ENCODE assay signal across 21 cellular contexts in genomic region chr16:77998350-77999023, GRCh38. TPM values are rescaled to one million over a fixed set of nuclear protein-coding genes. Genes with fewer than 3 reads are reported as not detected.
DNase-seq lines count a peak whose midpoint lies in the region; ATAC-seq, FAIRE-seq and TF ChIP-seq lines count a peak whose summit lies in the region.
"Had no signal": no experiment of that assay in that cellular context is flagged by ENCODE, and none has a peak within 500 bp of the region (broad histone marks: within the 10 kb centered on the region; RNA-seq: fewer than 3 reads in every experiment).

No MANE protein-coding gene starts in this region.

- H3K4ac ChIP-seq in H1 (replicated peaks; ENCODE audit: insufficient read length, low read depth, low read length) (no peak overlapping the region), mesendoderm (ENCODE audit: low read depth, low read length) (no peak overlapping the region)

- H3K18ac ChIP-seq in H1 (ENCODE audit: extremely low read depth, low read length) = 0 out of 2 replicates have a peak overlapping the region, but pooled peaks have one; percentile 4
- H3K18ac ChIP-seq in mesendoderm (ENCODE audit: low read length) = no peak overlapping the region

- no peak for FAIRE-seq in H1 (lab: Jason Lieb, UNC)
- FAIRE-seq: G401.6, GM12892 had no signal

- no peak for TF ChIP-seq POLR2A in H1 (IDR thresholded peaks at IDR 0.05; ENCODE audit: control extremely low read depth in 1 of 2, low read depth in 2 of 2, low read length in 2 of 2)

- no peak overlapping the region for H3K4me3 Mint-ChIP-seq in GM23338
- H3K4me3 Mint-ChIP-seq: CD4-positive, alpha-beta memory T cell; HFFc6 had no signal

- H3K56ac ChIP-seq in H1 (replicated peaks; ENCODE audit: insufficient read length, low read depth, low read length) = no peak overlapping the region
- H3K56ac ChIP-seq in mesendoderm (ENCODE audit: low read length) = peak overlapping the region; percentile 10

- peaks cover 8% of the 10 kb centered on the region for H3K4me1 Mint-ChIP-seq in GM23338

- no peaks in the 10 kb centered on the region for H3K79me1 ChIP-seq in H1 (ENCODE audit: low read depth, low read length)
- no peaks in the 10 kb centered on the region for H3K79me1 ChIP-seq in mesendoderm (ENCODE audit: low read length)

- H3K36me3 Mint-ChIP-seq in GM23338 (ENCODE audit: low read depth) = peaks cover 35% of the 10 kb centered on the region
- H3K36me3 Mint-ChIP-seq: CD4-positive, alpha-beta memory T cell had no signal

- CTCF ChIA-PET in H1 (lab: Charles Lee; ENCODE audit: partially characterized antibody) = interaction anchor here (1.1 to 9.1 kb wide), 5 partner anchors 25 to 322 kb away, joined by 3 to 218 read pairs (median 5); no protein-coding TSS in a partner anchor

- ATAC-seq in GM23338 (no peak; the same call in 2 of the 3 replicates), GM19023 (IDR thresholded peaks at IDR 0.05; ENCODE audit: unreplicated experiment) (no peak)

- H2AFZ ChIP-seq in GM23338 = no peak overlapping the region
- H2AFZ ChIP-seq in H1 (ENCODE audit: low read length) = no peak overlapping the region
- H2AFZ ChIP-seq in hepatocyte = no peak overlapping the region

- no peak overlapping the region for H3K14ac ChIP-seq in H1 (ENCODE audit: insufficient read length)

- no peak for TF ChIP-seq EP300 in H1 (IDR thresholded peaks at IDR 0.05; ENCODE audit: borderline replicate concordance in 1 of 2, low read depth in 2 of 2, low read length in 2 of 2)

- no peak overlapping the region for H3K27ac Mint-ChIP-seq in GM23338
- H3K27ac Mint-ChIP-seq: CD4-positive, alpha-beta memory T cell; HFFc6 had no signal

- no peak overlapping the region for H4K8ac ChIP-seq in H1 (ENCODE audit: extremely low read depth, insufficient read depth, low read length)
- H4K8ac ChIP-seq in mesendoderm (ENCODE audit: low read depth, low read length) = no peak overlapping the region

- H3K4me3 ChIP-seq in GM23338 = no peak overlapping the region
- no peak overlapping the region for H3K4me3 ChIP-seq in H1 (ENCODE audit: extremely low read depth in 1 of 4, insufficient read depth in 2 of 4, low read depth in 3 of 4, low read length in 4 of 4)
- H3K4me3 ChIP-seq in mesendoderm (ENCODE audit: low read length) = no peak overlapping the region
- no peak overlapping the region for H3K4me3 ChIP-seq in hepatocyte
- H3K4me3 ChIP-seq: HAP-1 had no signal

- TF ChIP-seq CTCF in GM23338 (conservative IDR thresholded peaks at IDR 0.05; ENCODE audit: low read depth in 2 of 2) = peak in 1 of 2 experiments; percentile 12; a peak in 2 of 4 replicates
- TF ChIP-seq CTCF in H1 (IDR thresholded peaks at IDR 0.05; ENCODE audit: control extremely low read depth in 1 of 3, insufficient read depth in 1 of 3, low read depth in 1 of 3, low read length in 3 of 3) = no peak
- TF ChIP-seq CTCF in hepatocyte (IDR thresholded peaks at IDR 0.05; ENCODE audit: poor library complexity) = no peak

- H3K27me3 Mint-ChIP-seq in GM23338 (ENCODE audit: insufficient read depth, low read depth, poor library complexity) = peaks cover 4% of the 10 kb centered on the region

- peak overlapping the region; percentile 50; the same call in 1 of the 2 replicates for H2BK12ac ChIP-seq in H1 (ENCODE audit: low read depth, low read length)

- no peaks in the 10 kb centered on the region; the same call in 1 of the 2 replicates for H3K36me3 ChIP-seq in GM23338 (ENCODE audit: insufficient read depth)
- peaks cover 0 to 5% (median 0%) of the 10 kb centered on the region in 4 experiments; a peak in 1 of 8 replicates for H3K36me3 ChIP-seq in H1 (ENCODE audit: control insufficient read depth in 2 of 4, insufficient read depth in 4 of 4, low read length in 3 of 4)
- H3K36me3 ChIP-seq in mesendoderm (ENCODE audit: control insufficient read depth, insufficient read depth, low read length) = no peaks in the 10 kb centered on the region
- no peaks in the 10 kb centered on the region for H3K36me3 ChIP-seq in hepatocyte (replicated peaks; ENCODE audit: insufficient read depth, low read depth)
- H3K36me3 ChIP-seq: HAP-1 had no signal

- H2AK5ac ChIP-seq in H1 (ENCODE audit: low read depth, low read length) = no peak overlapping the region
- no peak overlapping the region for H2AK5ac ChIP-seq in mesendoderm (ENCODE audit: low read length)

- H3K9me3 ChIP-seq in H1 (ENCODE audit: insufficient read depth in 2 of 2, low read depth in 1 of 2, low read length in 1 of 2) (no peaks in the 10 kb centered on the region), hepatocyte (ENCODE audit: low read depth) (no peaks in the 10 kb centered on the region)
- H3K9me3 ChIP-seq: HAP-1 had no signal

- peaks cover 6% of the 10 kb centered on the region for H3K4me1 ChIP-seq in GM23338 (ENCODE audit: insufficient read depth)
- H3K4me1 ChIP-seq in H1 (replicated peaks in 1 of 4; ENCODE audit: control insufficient read depth in 3 of 4, insufficient read depth in 4 of 4, low read length in 3 of 4) = peaks cover 0 to 6% (median 2%) of the 10 kb centered on the region in 4 experiments; a peak in 4 of 7 replicates
- peaks cover 2% of the 10 kb centered on the region for H3K4me1 ChIP-seq in mesendoderm (ENCODE audit: control insufficient read depth, low read depth, low read length)
- H3K4me1 ChIP-seq in hepatocyte (ENCODE audit: insufficient read depth) = peaks cover 12% of the 10 kb centered on the region
- H3K4me1 ChIP-seq: HAP-1 had no signal

- H3K23me2 ChIP-seq in H1 (ENCODE audit: low read depth, low read length) = no peaks in the 10 kb centered on the region

- POLR2A ChIA-PET in H1 (lab: Charles Lee; ENCODE audit: partially characterized antibody) = interaction anchor here (1.2 kb wide), 1 partner anchor 31 kb away, joined by 3 read pairs; no protein-coding TSS in a partner anchor

- 70% methylated on average over 10 of the region's 10 CpGs; no CpG with 5 or more reads in 1 of the 2 experiments for WGBS in H1 (ENCODE audit: extremely low coverage in 1 of 2, insufficient coverage in 1 of 2, insufficient read length in 1 of 2, insufficient replicate concordance in 2 of 2, low coverage in 1 of 2, low lambda C conversion rate in 2 of 2, missing lambda C conversion rate in 1 of 2), 2 experiments
- no CpG with 5 or more reads among the region's 10 CpGs for WGBS in mesendoderm (ENCODE audit: extremely low coverage, insufficient coverage, low lambda C conversion rate)
- 56% methylated on average over 10 of the region's 10 CpGs for WGBS in hepatocyte (ENCODE audit: low lambda C conversion rate, missing lambda C conversion rate)

- H3K9me2 ChIP-seq in GM23338 (ENCODE audit: insufficient read depth) (no peaks in the 10 kb centered on the region), hepatocyte (replicated peaks; ENCODE audit: insufficient read depth) (no peaks in the 10 kb centered on the region)

- H4K91ac ChIP-seq in H1 (replicated peaks; ENCODE audit: insufficient read length, low read length) = no peak overlapping the region

- H2BK15ac ChIP-seq in H1 (ENCODE audit: low read length) (no peak overlapping the region), mesendoderm (replicated peaks; ENCODE audit: low read depth) (no peak overlapping the region)

- H2BK5ac ChIP-seq in H1 (ENCODE audit: low read depth, low read length) = no peak overlapping the region; the same call in 1 of the 2 replicates
- no peak overlapping the region for H2BK5ac ChIP-seq in mesendoderm (ENCODE audit: low read length)

- H3K79me2 ChIP-seq in GM23338 (replicated peaks; ENCODE audit: insufficient read depth) (no peaks in the 10 kb centered on the region), H1 (ENCODE audit: control insufficient read depth in 1 of 2, insufficient read depth in 2 of 2, low read length in 2 of 2) (no peaks in the 10 kb centered on the region), mesendoderm (ENCODE audit: control insufficient read depth, insufficient read depth, low read length) (no peaks in the 10 kb centered on the region), hepatocyte (no peaks in the 10 kb centered on the region)

- H3F3A ChIP-seq in GM23338 (replicated peaks; ENCODE audit: low read depth) = no peaks in the 10 kb centered on the region

- no peak for TF ChIP-seq RAD21 in H1 (IDR thresholded peaks at IDR 0.05 in 1 of 2, conservative IDR thresholded peaks at IDR 0.05 in 1 of 2; ENCODE audit: low read depth in 2 of 2, low read length in 2 of 2)

- peak overlapping the region; percentile 0; the same call in 1 of the 2 replicates for H2BK20ac ChIP-seq in H1 (ENCODE audit: low read length)

- H3K27ac ChIP-seq in GM23338 (ENCODE audit: low read depth) (no peak overlapping the region), H1 (ENCODE audit: low read depth, low read length) (no peak overlapping the region), mesendoderm (ENCODE audit: low read depth, low read length) (no peak overlapping the region), hepatocyte (no peak overlapping the region)

- H2BK120ac ChIP-seq in H1 (replicated peaks; ENCODE audit: low read depth, low read length) (no peak overlapping the region), mesendoderm (ENCODE audit: low read depth, low read length) (no peak overlapping the region)

- H3K4me2 ChIP-seq in GM23338 (no peak overlapping the region), H1 (ENCODE audit: insufficient read depth in 1 of 2, low read depth in 2 of 2, low read length in 2 of 2) (no peak overlapping the region), mesendoderm (ENCODE audit: low read length) (no peak overlapping the region), hepatocyte (no peak overlapping the region)

- no peak overlapping the region for H3K23ac ChIP-seq in H1 (ENCODE audit: insufficient read length)
- H3K23ac ChIP-seq in mesendoderm (ENCODE audit: low read length) = no peak overlapping the region

- H4K20me1 ChIP-seq in GM23338 (replicated peaks; ENCODE audit: insufficient read depth) (no peaks in the 10 kb centered on the region), H1 (replicated peaks in 1 of 2; ENCODE audit: control insufficient read depth in 1 of 2, insufficient read depth in 2 of 2, low read length in 2 of 2) (no peaks in the 10 kb centered on the region), hepatocyte (ENCODE audit: insufficient read depth, poor library complexity, severe bottlenecking) (no peaks in the 10 kb centered on the region)

- DNase-seq in ELF-1 (ENCODE audit: low read depth, low spot score) = peak; percentile 50
- peak; percentile 34 for DNase-seq in GM23338 (ENCODE audit: low spot score)
- DNase-seq in H1 (ENCODE audit: low read depth in 1 of 2, low spot score in 2 of 2) = no peak
- DNase-seq in mesendoderm = peak; percentile 19
- no peak for DNase-seq in NCI-H226
- no peak for DNase-seq in hepatocyte (ENCODE audit: low spot score)
- DNase-seq: C1 segment of cervical spinal cord; Calu3; CD4-positive, alpha-beta memory T cell; COR-L47; DMS53; DMS79 treated with DMSO at 0.1 percent for 48 hours; HFFc6 had no signal

- H4K5ac ChIP-seq in H1 (ENCODE audit: insufficient read length, low read depth, low read length) (no peak overlapping the region), mesendoderm (ENCODE audit: low read length) (no peak overlapping the region)

- peaks cover 49% of the 10 kb centered on the region for H3K9me3 Mint-ChIP-seq in GM23338

- H3K27me3 ChIP-seq in GM23338 (ENCODE audit: insufficient read depth) (no peaks in the 10 kb centered on the region), H1 (replicated peaks in 1 of 4; ENCODE audit: control insufficient read depth in 3 of 4, extremely low read depth in 1 of 4, insufficient read depth in 3 of 4, low read length in 3 of 4) (no peaks in the 10 kb centered on the region; a peak in 1 of 7 replicates), mesendoderm (ENCODE audit: insufficient read depth, low read length, poor library complexity) (no peaks in the 10 kb centered on the region), hepatocyte (no peaks in the 10 kb centered on the region)

- H3K9ac ChIP-seq in H1 (replicated peaks in 1 of 4; ENCODE audit: extremely low read depth in 1 of 4, low read depth in 3 of 4, low read length in 3 of 4) (no peak overlapping the region), mesendoderm (ENCODE audit: low read length) (no peak overlapping the region)

RNA-seq across cellular contexts. Expression of gene CLEC3A, which starts 23.9 kb away (rescaled TPM):
- not detected in 2 replicates for total RNA-seq in GM23338 (2014; rRNA removed; shearing (Covaris generic))
- polyA plus RNA-seq in GM23338 (2016; fragmentation: Nextera tagmentation; extraction: Ambion mirVana) = not detected in 2 replicates
- not detected in 2 replicates for total RNA-seq in H1 (2021; fragmentation: NEBNext Ultra II Directional; extraction: Animal tissue kit (Norgen Biotek cat#: 25700))
- polyA plus RNA-seq in H1 (2011; rRNA removed) = not detected in 2 replicates
- polyA plus RNA-seq in H1 (2011; cell fraction: cytosol; rRNA removed) = not detected
- polyA plus RNA-seq in H1 (2011; cell fraction: nucleus; rRNA removed) = 0.17 TPM
- not detected in 4 replicates for polyA plus RNA-seq in H1 (2012, experiment 1 of 2)
- not detected for polyA plus RNA-seq in H1 (2012, experiment 2 of 2)
- 0.06 TPM for polyA plus RNA-seq in H1 (2013, experiment 1 of 2)
- not detected for polyA plus RNA-seq in H1 (2013, experiment 2 of 2)
- not detected in 2 replicates for polyA minus RNA-seq in H1 (2011; rRNA and poly(A)+ RNA removed)
- not detected for polyA minus RNA-seq in H1 (2011; cell fraction: cytosol; rRNA and poly(A)+ RNA removed)
- not detected for polyA minus RNA-seq in H1 (2011; cell fraction: nucleus; rRNA and poly(A)+ RNA removed)
- 0.08 TPM for polyA plus RNA-seq in mesendoderm (2013, experiment 1 of 2)
- 0.10 TPM for polyA plus RNA-seq in mesendoderm (2013, experiment 2 of 2)
- 3.5 and 4.7 TPM in 2 replicates for total RNA-seq in hepatocyte
- 3.5 and 3.8 TPM in 2 replicates for polyA plus RNA-seq in hepatocyte
- total RNA-seq: A172; A673; Calu3; CD4-positive, alpha-beta memory T cell; Daoy; HFFc6 had no signal
- polyA plus RNA-seq: BJ; CD4-positive, alpha-beta memory T cell had no signal

Comparison
In these comparisons a context has a peak if more than half of its experiments do, and no peak if none do; other contexts are left out.
1. DNase-seq: peak in ELF-1 (single experiment), GM23338 (single experiment) and mesendoderm (single experiment); none in H1 (0 of 2), NCI-H226 (single experiment) and hepatocyte (single experiment).